16 cellular contexts compared by ENCODE assay signal in genomic region chr2:3422161-3422767, GRCh38. TPM values are rescaled to one million over a fixed set of nuclear protein-coding genes. Genes with fewer than 3 reads are reported as not detected.
DNase-seq lines count a peak whose midpoint lies in the region; ATAC-seq, FAIRE-seq and TF ChIP-seq lines count a peak whose summit lies in the region.
"Had no signal": no experiment of that assay in that cellular context is flagged by ENCODE, and none has a peak within 500 bp of the region (broad histone marks: within the 10 kb centered on the region; RNA-seq: fewer than 3 reads in every experiment).

No MANE protein-coding gene starts in this region.

- intact Hi-C loops in body of pancreas (cut with DNase I), result loop anchor here (10.0 kb wide), 1 partner anchor 233 kb away; the partner anchor contains the start of gene ALLC

- no peak for TF ChIP-seq POLR2A in body of pancreas (IDR thresholded peaks at IDR 0.05)

- H3K4me3 ChIP-seq in GM23338, result no peak overlapping the region
- H3K4me3 ChIP-seq in body of pancreas, result no peak overlapping the region
- H3K4me3 ChIP-seq: breast epithelium had no signal

- peak; percentile 24 for FAIRE-seq in GM18507 (lab: Jason Lieb, UNC)
- FAIRE-seq: H1, RCC 7860 had no signal

- H3K4me1 Mint-ChIP-seq in memory B cell, result peaks cover 14% of the 10 kb centered on the region
- peaks cover 2% of the 10 kb centered on the region; the same call in 2 of the 3 replicates for H3K4me1 Mint-ChIP-seq in GM23338
- peaks cover 5 to 9% (median 9%) of the 10 kb centered on the region in 4 donors for H3K4me1 Mint-ChIP-seq in naive thymus-derived CD8-positive, alpha-beta T cell

- no peaks in the 10 kb centered on the region for H3K9me3 ChIP-seq in body of pancreas
- H3K9me3 ChIP-seq: breast epithelium had no signal

- H3K4me1 ChIP-seq in GM23338 (ENCODE audit: insufficient read depth) (no peaks in the 10 kb centered on the region), body of pancreas (no peaks in the 10 kb centered on the region)
- H3K4me1 ChIP-seq: breast epithelium had no signal

- no peak overlapping the region for H3K4me2 ChIP-seq in GM23338

- no peaks in the 10 kb centered on the region for H3K79me2 ChIP-seq in GM23338 (replicated peaks; ENCODE audit: insufficient read depth)

- H3K9me2 ChIP-seq in GM23338 (ENCODE audit: insufficient read depth), result no peaks in the 10 kb centered on the region

- TF ChIP-seq CTCF in GM23338 (conservative IDR thresholded peaks at IDR 0.05; ENCODE audit: low read depth in 2 of 2) (no peak), body of pancreas (IDR thresholded peaks at IDR 0.05) (no peak)

- no peaks in the 10 kb centered on the region for H3F3A ChIP-seq in GM23338 (replicated peaks; ENCODE audit: low read depth)

- 82 to 88% methylated on average over 16 of the region's 16 CpGs for WGBS in body of pancreas, 2 donors

- peaks cover 8% of the 10 kb centered on the region; the same call in 1 of the 2 replicates for H4K20me1 ChIP-seq in GM23338 (replicated peaks; ENCODE audit: insufficient read depth)

- H3K36me3 Mint-ChIP-seq in memory B cell, result peaks cover 26% of the 10 kb centered on the region
- H3K36me3 Mint-ChIP-seq in GM23338 (ENCODE audit: low read depth), result peaks cover 30% of the 10 kb centered on the region
- H3K36me3 Mint-ChIP-seq in naive thymus-derived CD8-positive, alpha-beta T cell, result peaks cover 4 to 89% (median 7%) of the 10 kb centered on the region in 3 donors

- peaks cover 13% of the 10 kb centered on the region for H3K36me3 ChIP-seq in GM23338 (ENCODE audit: insufficient read depth)
- H3K36me3 ChIP-seq in body of pancreas (replicated peaks in 1 of 2; ENCODE audit: insufficient read depth in 1 of 2, low read depth in 2 of 2), result peaks cover 9 to 16% of the 10 kb centered on the region in 2 donors

- DNase-seq in GM18507 (ENCODE audit: extremely low spot score, insufficient read length, low read depth) (no peak), memory B cell (ENCODE audit: low spot score in 2 of 2) (no peak), GM23338 (ENCODE audit: low spot score) (no peak), body of pancreas (no peak), superior temporal gyrus (ENCODE audit: extremely low spot score) (no peak)
- DNase-seq in naive thymus-derived CD8-positive, alpha-beta T cell, result no peak
- DNase-seq: C1 segment of cervical spinal cord, EL, KG1, right cardiac atrium had no signal

- H3K27ac Mint-ChIP-seq in memory B cell (peak overlapping the region; percentile 50), GM23338 (no peak overlapping the region)
- peak overlapping the region in 3 of 10 donors; percentile 8 to 51 (median 31) for H3K27ac Mint-ChIP-seq in naive thymus-derived CD8-positive, alpha-beta T cell
- H3K27ac Mint-ChIP-seq: T-helper 1 cell treated with Interleukin-12 subunit alpha and Interleukin-12 subunit beta and Interleukin-4 antibody, amounts not matched to agents 30 μg/mL and 1 μg/mL, for 36 hours had no signal

- H3K27me3 ChIP-seq in GM23338 (ENCODE audit: insufficient read depth), result no peaks in the 10 kb centered on the region
- H3K27me3 ChIP-seq in body of pancreas, result no peaks in the 10 kb centered on the region
- H3K27me3 ChIP-seq: breast epithelium had no signal

- no peak overlapping the region for H2AFZ ChIP-seq in GM23338

- no peaks in the 10 kb centered on the region for H3K9me3 Mint-ChIP-seq in memory B cell
- H3K9me3 Mint-ChIP-seq in GM23338, result no peaks in the 10 kb centered on the region
- no peaks in the 10 kb centered on the region for H3K9me3 Mint-ChIP-seq in naive thymus-derived CD8-positive, alpha-beta T cell
- H3K9me3 Mint-ChIP-seq: T-helper 1 cell treated with Interleukin-12 subunit alpha and Interleukin-12 subunit beta and Interleukin-4 antibody, amounts not matched to agents 30 μg/mL and 1 μg/mL, for 36 hours had no signal

- H3K27me3 Mint-ChIP-seq in memory B cell, result no peaks in the 10 kb centered on the region
- peaks cover 2% of the 10 kb centered on the region for H3K27me3 Mint-ChIP-seq in GM23338 (ENCODE audit: insufficient read depth, low read depth, poor library complexity)
- no peaks in the 10 kb centered on the region for H3K27me3 Mint-ChIP-seq in naive thymus-derived CD8-positive, alpha-beta T cell

- POLR2A ChIA-PET in naive thymus-derived CD8-positive, alpha-beta T cell (lab: Charles Lee), result no interaction called here

- H3K27ac ChIP-seq in GM23338 (ENCODE audit: low read depth) (no peak overlapping the region), body of pancreas (no peak overlapping the region)
- H3K27ac ChIP-seq: breast epithelium had no signal

- ATAC-seq in GM21529 (IDR thresholded peaks at IDR 0.05; ENCODE audit: unreplicated experiment) (peak; percentile 36), HG03159 (IDR thresholded peaks at IDR 0.05; ENCODE audit: unreplicated experiment) (peak; percentile 46), memory B cell (ENCODE audit: low read depth) (no peak), GM23338 (no peak), body of pancreas (no peak)
- no peak for ATAC-seq in naive thymus-derived CD8-positive, alpha-beta T cell
- ATAC-seq: right cardiac atrium had no signal

- H3K4me3 Mint-ChIP-seq in memory B cell (no peak overlapping the region), GM23338 (no peak overlapping the region)
- no peak overlapping the region for H3K4me3 Mint-ChIP-seq in naive thymus-derived CD8-positive, alpha-beta T cell
- H3K4me3 Mint-ChIP-seq: T-helper 1 cell treated with Interleukin-12 subunit alpha and Interleukin-12 subunit beta and Interleukin-4 antibody, amounts not matched to agents 30 μg/mL and 1 μg/mL, for 36 hours had no signal

TF ChIP-seq in GM23338, 12 proteins besides CTCF, POLR2A, EP300 and RAD21 (continues in another document):
- TF ChIP-seq POLR2AphosphoS5 (IDR thresholded peaks at IDR 0.05; ENCODE audit: low read depth), result no peak
- TF ChIP-seq EZH2 (IDR thresholded peaks at IDR 0.05; ENCODE audit: low read depth, unreplicated experiment), result no peak
- TF ChIP-seq STAT1 (IDR thresholded peaks at IDR 0.05; ENCODE audit: unreplicated experiment), result no peak
- TF ChIP-seq, protein P1, sequence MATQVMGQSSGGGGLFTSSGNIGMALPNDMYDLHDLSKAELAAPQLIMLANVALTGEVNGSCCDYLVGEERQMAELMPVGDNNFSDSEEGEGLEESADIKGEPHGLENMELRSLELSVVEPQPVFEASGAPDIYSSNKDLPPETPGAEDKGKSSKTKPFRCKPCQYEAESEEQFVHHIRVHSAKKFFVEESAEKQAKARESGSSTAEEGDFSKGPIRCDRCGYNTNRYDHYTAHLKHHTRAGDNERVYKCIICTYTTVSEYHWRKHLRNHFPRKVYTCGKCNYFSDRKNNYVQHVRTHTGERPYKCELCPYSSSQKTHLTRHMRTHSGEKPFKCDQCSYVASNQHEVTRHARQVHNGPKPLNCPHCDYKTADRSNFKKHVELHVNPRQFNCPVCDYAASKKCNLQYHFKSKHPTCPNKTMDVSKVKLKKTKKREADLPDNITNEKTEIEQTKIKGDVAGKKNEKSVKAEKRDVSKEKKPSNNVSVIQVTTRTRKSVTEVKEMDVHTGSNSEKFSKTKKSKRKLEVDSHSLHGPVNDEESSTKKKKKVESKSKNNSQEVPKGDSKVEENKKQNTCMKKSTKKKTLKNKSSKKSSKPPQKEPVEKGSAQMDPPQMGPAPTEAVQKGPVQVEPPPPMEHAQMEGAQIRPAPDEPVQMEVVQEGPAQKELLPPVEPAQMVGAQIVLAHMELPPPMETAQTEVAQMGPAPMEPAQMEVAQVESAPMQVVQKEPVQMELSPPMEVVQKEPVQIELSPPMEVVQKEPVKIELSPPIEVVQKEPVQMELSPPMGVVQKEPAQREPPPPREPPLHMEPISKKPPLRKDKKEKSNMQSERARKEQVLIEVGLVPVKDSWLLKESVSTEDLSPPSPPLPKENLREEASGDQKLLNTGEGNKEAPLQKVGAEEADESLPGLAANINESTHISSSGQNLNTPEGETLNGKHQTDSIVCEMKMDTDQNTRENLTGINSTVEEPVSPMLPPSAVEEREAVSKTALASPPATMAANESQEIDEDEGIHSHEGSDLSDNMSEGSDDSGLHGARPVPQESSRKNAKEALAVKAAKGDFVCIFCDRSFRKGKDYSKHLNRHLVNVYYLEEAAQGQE (IDR thresholded peaks at IDR 0.05; ENCODE audit: unreplicated experiment), result no peak
- TF ChIP-seq NANOG (IDR thresholded peaks at IDR 0.05; ENCODE audit: borderline replicate concordance), result no peak
- TF ChIP-seq CREB1 (CRISPR knock-in tag; IDR thresholded peaks at IDR 0.05; ENCODE audit: low read depth), result no peak
- TF ChIP-seq, protein P2, sequence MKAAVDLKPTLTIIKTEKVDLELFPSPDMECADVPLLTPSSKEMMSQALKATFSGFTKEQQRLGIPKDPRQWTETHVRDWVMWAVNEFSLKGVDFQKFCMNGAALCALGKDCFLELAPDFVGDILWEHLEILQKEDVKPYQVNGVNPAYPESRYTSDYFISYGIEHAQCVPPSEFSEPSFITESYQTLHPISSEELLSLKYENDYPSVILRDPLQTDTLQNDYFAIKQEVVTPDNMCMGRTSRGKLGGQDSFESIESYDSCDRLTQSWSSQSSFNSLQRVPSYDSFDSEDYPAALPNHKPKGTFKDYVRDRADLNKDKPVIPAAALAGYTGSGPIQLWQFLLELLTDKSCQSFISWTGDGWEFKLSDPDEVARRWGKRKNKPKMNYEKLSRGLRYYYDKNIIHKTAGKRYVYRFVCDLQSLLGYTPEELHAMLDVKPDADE (IDR thresholded peaks at IDR 0.05), result no peak
- no peak for TF ChIP-seq JUNB (IDR thresholded peaks at IDR 0.05; ENCODE audit: unreplicated experiment)
- TF ChIP-seq EZH2phosphoT487 (IDR thresholded peaks at IDR 0.05; ENCODE audit: unreplicated experiment), result no peak

RNA-seq across cellular contexts. Expression of gene TRAPPC12, which starts 42.8 kb away (rescaled TPM):
- total RNA-seq in GM23338 (2014; rRNA removed; shearing (Covaris generic)), result 50.8 and 57.7 TPM in 2 replicates
- polyA plus RNA-seq in GM23338 (2016; fragmentation: Nextera tagmentation; extraction: Ambion mirVana), result 48.9 and 54.9 TPM in 2 replicates
- total RNA-seq in naive thymus-derived CD8-positive, alpha-beta T cell, result 100 to 1,000 TPM; 150 to 162 TPM
- polyA plus RNA-seq in naive thymus-derived CD8-positive, alpha-beta T cell, result 10 to 100 TPM; 23.8 to 44.0 (median 34.0) TPM
- 100 to 1,000 TPM in 1 of 2 donors, 10 to 100 TPM in 1; 43.1 to 134 TPM for total RNA-seq in body of pancreas

RNA-seq across cellular contexts. Expression of gene EIPR1, which starts 44.6 kb away (rescaled TPM):
- 40.5 and 46.3 TPM in 2 replicates for total RNA-seq in GM23338 (2014; rRNA removed; shearing (Covaris generic))
- polyA plus RNA-seq in GM23338 (2016; fragmentation: Nextera tagmentation; extraction: Ambion mirVana), result 17.0 and 17.4 TPM in 2 replicates
- 10 to 100 TPM; 26.8 to 29.2 TPM for total RNA-seq in naive thymus-derived CD8-positive, alpha-beta T cell
- polyA plus RNA-seq in naive thymus-derived CD8-positive, alpha-beta T cell, result 10 to 100 TPM; 38.1 to 42.2 (median 41.3) TPM
- 10 to 100 TPM; 13.5 TPM for total RNA-seq in body of pancreas

Comparison
In these comparisons a context has a peak if more than half of its experiments do, and no peak if none do; other contexts are left out.
1. ATAC-seq: peak in GM21529 (single experiment) and HG03159 (single experiment); none in memory B cell (single experiment), GM23338 (single experiment), naive thymus-derived CD8-positive, alpha-beta T cell (0 of 2) and body of pancreas (single experiment).